In the genomic region with DNA sequence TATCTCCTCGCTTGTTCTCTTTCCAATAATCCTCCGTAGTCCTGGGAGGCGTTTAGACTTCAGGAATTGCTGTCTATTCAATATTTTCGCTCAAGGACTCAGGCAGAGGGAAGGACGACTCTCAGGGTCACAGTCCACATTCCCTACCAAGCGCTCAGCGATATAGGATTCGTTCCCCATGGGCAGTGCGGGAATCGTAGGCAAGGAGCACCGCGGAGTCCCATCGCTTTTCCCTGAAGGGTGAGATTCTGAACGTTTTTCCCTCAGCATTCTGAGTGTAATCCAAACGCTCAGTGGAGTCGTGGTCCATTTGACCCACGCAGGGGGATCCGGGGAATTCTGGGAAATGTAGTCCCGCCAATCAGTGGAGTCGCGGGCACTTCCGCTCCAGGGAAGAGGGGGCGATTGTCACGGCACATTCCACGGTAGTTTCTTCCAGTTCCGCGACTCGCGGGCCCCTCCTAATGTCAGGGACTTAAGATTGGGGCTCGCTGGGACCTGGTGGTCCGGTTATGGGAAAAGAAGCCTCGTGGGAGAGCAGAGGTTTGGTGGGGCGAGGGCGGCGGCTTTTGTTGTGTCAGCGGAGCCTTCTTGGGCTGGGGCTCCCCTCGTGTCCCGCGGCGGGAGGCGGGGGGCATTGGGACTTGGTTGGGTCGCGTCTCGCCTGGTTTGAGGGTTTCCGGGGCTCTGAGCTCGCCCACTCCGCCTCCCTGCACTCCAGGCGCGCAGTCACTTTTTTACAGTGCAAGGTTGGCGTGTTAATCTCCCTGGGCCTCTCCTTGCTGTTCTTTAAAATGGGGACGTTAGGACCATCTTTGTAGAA, we compare ENCODE assay signal across 8 cellular contexts. TPM values are rescaled to one million over a fixed set of nuclear protein-coding genes. Genes with fewer than 3 reads are reported as not detected.
DNase-seq lines count a peak whose midpoint lies in the region; ATAC-seq and TF ChIP-seq lines count a peak whose summit lies in the region.

A gene (plus strand): TSS at position 364 of the 823 bp plus-strand sequence. CDS start 3,079 bp downstream, outside the sequence.

- peaks cover 17% of the 10 kb centered on the region for H3K79me2 ChIP-seq in neural cell (replicated peaks; ENCODE audit: insufficient read depth, low read length)

- DNase-seq in BE2C (peak; percentile 81), SHP77 treated with DMSO at 0.1 percent for 48 hours (lab: John Stamatoyannopoulos, UW) (peak; percentile 57), activated gamma-delta T cell treated with Interleukin-2 at 50 U/mL for 16 hours (peak; percentile 61), fibroblast of villous mesenchyme (ENCODE audit: low read depth) (peak; percentile 81)
- DNase-seq in stimulated activated naive CD8-positive, alpha-beta T cell treated with anti-CD3 and anti-CD28 coated beads, Interleukin-15, Interleukin-2, amounts not matched to agents 100 U/mL and 50 U/mL, for 24 hours: peak; percentile 72

- TF ChIP-seq EP300 in neural cell (conservative IDR thresholded peaks at IDR 0.05; ENCODE audit: poor library complexity, severe bottlenecking): no peak

- H3F3A ChIP-seq in neural cell (ENCODE audit: insufficient read depth, low read length, poor library complexity, severe bottlenecking): no peaks in the 10 kb centered on the region

- 2% methylated on average over 51 of the region's 51 CpGs for WGBS in HUES64

- H3K4me3 ChIP-seq in BE2C (ENCODE audit: low read depth, low read length) (peak within 1 kb of the TSS; percentile 88), HUES64 (ENCODE audit: low read length) (peak within 1 kb of the TSS; percentile 77), fibroblast of villous mesenchyme (ENCODE audit: low read depth, low read length) (peak within 1 kb of the TSS; percentile 95), neural cell (ENCODE audit: low read length) (peak within 1 kb of the TSS; percentile 88)

- peak within 1 kb of the TSS; percentile 96 for H3K4me2 ChIP-seq in neural cell (ENCODE audit: low read length)

- H3K36me3 ChIP-seq in BE2C (peaks cover 3% of the 10 kb centered on the region), HUES64 (ENCODE audit: insufficient read depth, low read length) (peaks cover 22% of the 10 kb centered on the region), neural cell (ENCODE audit: insufficient read depth, low read length) (no peaks in the 10 kb centered on the region)

- no peaks in the 10 kb centered on the region for H3K9me3 ChIP-seq in BE2C
- H3K9me3 ChIP-seq in HUES64 (ENCODE audit: insufficient read depth, low read depth, low read length): no peaks in the 10 kb centered on the region
- H3K9me3 ChIP-seq in neural cell (ENCODE audit: low read length): no peaks in the 10 kb centered on the region

- peak within 1 kb of the TSS; percentile 65 for H3K9ac ChIP-seq in HUES64 (ENCODE audit: low read depth, low read length)
- peak within 1 kb of the TSS; percentile 71 for H3K9ac ChIP-seq in neural cell (ENCODE audit: low read length)

- no peak for TF ChIP-seq RAD21 in neural cell (conservative IDR thresholded peaks at IDR 0.05)

- H3K27me3 ChIP-seq in BE2C (no peaks in the 10 kb centered on the region), HUES64 (ENCODE audit: insufficient read depth, low read length) (no peaks in the 10 kb centered on the region), neural cell (ENCODE audit: insufficient read depth, low read depth, low read length) (no peaks in the 10 kb centered on the region)

- H3K27ac ChIP-seq in HUES64 (ENCODE audit: low read depth, low read length) (no peak within 1 kb of the TSS), neural cell (ENCODE audit: low read length) (peak within 1 kb of the TSS; percentile 70)

- H3K4me1 ChIP-seq in BE2C: no peaks in the 10 kb centered on the region
- no peaks in the 10 kb centered on the region for H3K4me1 ChIP-seq in HUES64 (ENCODE audit: insufficient read depth, low read length)

- H3K9me2 ChIP-seq in neural cell (ENCODE audit: insufficient read depth, low read length): no peaks in the 10 kb centered on the region

- peak; percentile 78 for ATAC-seq in GM19372 (IDR thresholded peaks at IDR 0.05; ENCODE audit: low read depth, unreplicated experiment)
- peak; percentile 85 for ATAC-seq in stimulated activated naive CD8-positive, alpha-beta T cell treated with anti-CD3 and anti-CD28 coated beads, Interleukin-15, Interleukin-2, amounts not matched to agents 100 U/mL and 50 U/mL, for 24 hours

- no peak for TF ChIP-seq CTCF in BE2C (IDR thresholded peaks at IDR 0.05; ENCODE audit: low read depth, low read length)
- no peak for TF ChIP-seq CTCF in fibroblast of villous mesenchyme (IDR thresholded peaks at IDR 0.05; ENCODE audit: insufficient read depth, low read depth, low read length)
- TF ChIP-seq CTCF in neural cell (IDR thresholded peaks at IDR 0.05; ENCODE audit: poor library complexity, severe bottlenecking): no peak

- no peaks in the 10 kb centered on the region for H4K20me1 ChIP-seq in neural cell (ENCODE audit: insufficient read depth)

- peak within 1 kb of the TSS; percentile 88 for H2AFZ ChIP-seq in neural cell (ENCODE audit: low read depth, low read length)

TF ChIP-seq in neural cell, 6 proteins besides CTCF, POLR2A, EP300 and RAD21:
- TF ChIP-seq POLR2AphosphoS5 (IDR thresholded peaks at IDR 0.05) (peak; percentile 80), SMC3 (conservative IDR thresholded peaks at IDR 0.05; ENCODE audit: poor library complexity) (no peak), TAF1 (IDR thresholded peaks at IDR 0.05; ENCODE audit: low read depth) (no peak), EZH2 (IDR thresholded peaks at IDR 0.05; ENCODE audit: borderline replicate concordance, insufficient read depth, low read length, poor library complexity, severe bottlenecking) (no peak), MXI1 (conservative IDR thresholded peaks at IDR 0.05; ENCODE audit: poor library complexity, severe bottlenecking) (peak; percentile 74)
- TF ChIP-seq, protein P1, sequence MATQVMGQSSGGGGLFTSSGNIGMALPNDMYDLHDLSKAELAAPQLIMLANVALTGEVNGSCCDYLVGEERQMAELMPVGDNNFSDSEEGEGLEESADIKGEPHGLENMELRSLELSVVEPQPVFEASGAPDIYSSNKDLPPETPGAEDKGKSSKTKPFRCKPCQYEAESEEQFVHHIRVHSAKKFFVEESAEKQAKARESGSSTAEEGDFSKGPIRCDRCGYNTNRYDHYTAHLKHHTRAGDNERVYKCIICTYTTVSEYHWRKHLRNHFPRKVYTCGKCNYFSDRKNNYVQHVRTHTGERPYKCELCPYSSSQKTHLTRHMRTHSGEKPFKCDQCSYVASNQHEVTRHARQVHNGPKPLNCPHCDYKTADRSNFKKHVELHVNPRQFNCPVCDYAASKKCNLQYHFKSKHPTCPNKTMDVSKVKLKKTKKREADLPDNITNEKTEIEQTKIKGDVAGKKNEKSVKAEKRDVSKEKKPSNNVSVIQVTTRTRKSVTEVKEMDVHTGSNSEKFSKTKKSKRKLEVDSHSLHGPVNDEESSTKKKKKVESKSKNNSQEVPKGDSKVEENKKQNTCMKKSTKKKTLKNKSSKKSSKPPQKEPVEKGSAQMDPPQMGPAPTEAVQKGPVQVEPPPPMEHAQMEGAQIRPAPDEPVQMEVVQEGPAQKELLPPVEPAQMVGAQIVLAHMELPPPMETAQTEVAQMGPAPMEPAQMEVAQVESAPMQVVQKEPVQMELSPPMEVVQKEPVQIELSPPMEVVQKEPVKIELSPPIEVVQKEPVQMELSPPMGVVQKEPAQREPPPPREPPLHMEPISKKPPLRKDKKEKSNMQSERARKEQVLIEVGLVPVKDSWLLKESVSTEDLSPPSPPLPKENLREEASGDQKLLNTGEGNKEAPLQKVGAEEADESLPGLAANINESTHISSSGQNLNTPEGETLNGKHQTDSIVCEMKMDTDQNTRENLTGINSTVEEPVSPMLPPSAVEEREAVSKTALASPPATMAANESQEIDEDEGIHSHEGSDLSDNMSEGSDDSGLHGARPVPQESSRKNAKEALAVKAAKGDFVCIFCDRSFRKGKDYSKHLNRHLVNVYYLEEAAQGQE (IDR thresholded peaks at IDR 0.05; ENCODE audit: borderline replicate concordance): peak; percentile 61

RNA-seq across cellular contexts. Expression of the gene that starts here (rescaled TPM):
- 3.4 TPM for polyA plus RNA-seq in BE2C (2012; ENCODE audit: insufficient read depth, insufficient read length, low read depth)
- 6.0 TPM for polyA plus RNA-seq in HUES64 (2013, experiment 1 of 2)
- polyA plus RNA-seq in HUES64 (2013, experiment 2 of 2): 6.1 TPM
- 8.4 and 12.5 TPM in 2 replicates for total RNA-seq in fibroblast of villous mesenchyme
- 9.1 and 14.2 TPM in 2 replicates for polyA plus RNA-seq in neural cell
- polyA minus RNA-seq in neural cell: 34.3 and 40.3 TPM in 2 replicates
